ENCODE assay signal across 8 cellular contexts in the genomic region with DNA sequence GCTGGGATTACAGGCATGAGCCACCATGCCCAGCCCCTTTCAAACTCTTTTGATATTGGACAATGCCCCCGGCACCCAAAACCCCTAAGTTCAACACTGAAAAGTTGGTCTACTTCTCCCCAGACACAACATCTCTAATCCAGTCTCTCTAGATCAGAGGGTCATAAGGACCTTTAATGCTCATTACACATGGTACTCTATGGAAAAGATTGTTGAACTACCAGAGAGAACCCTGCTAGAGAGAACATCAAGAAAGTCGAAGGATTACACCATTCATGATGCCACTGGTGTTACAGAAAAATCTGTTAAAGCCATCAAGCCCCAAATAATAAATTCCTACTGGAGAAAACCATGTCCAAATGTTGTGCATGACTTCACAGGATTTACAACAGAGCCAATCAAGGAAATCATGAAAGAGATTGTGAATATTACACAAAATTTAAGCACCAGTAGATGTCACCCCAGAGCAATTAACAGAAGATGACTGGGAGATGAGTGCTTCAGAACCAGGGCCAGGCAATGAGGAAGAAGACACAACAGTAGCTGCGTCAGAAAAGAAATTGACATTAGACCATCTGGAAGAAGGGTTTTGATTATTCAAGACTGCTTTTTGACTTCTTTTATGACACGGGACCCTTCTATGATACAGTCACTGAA. TPM values are rescaled to one million over a fixed set of nuclear protein-coding genes. Genes with fewer than 3 reads are reported as not detected.
DNase-seq lines count a peak whose midpoint lies in the region; ATAC-seq lines count a peak whose summit lies in the region.

No MANE protein-coding gene starts in this region.

- peak; percentile 52 for ATAC-seq in HG02623 (IDR thresholded peaks at IDR 0.05; ENCODE audit: unreplicated experiment)

- DNase-seq in stimulated activated CD4-positive, alpha-beta T cell treated with anti-CD3 and anti-CD28 coated beads, Interleukin-15, amount 100 ng/mL, for 24 hours = peak; percentile 27
- DNase-seq in stimulated activated CD4-positive, alpha-beta T cell treated with anti-CD3 and anti-CD28 coated beads, Interleukin-4, amount 100 ng/mL, for 1 hour = no peak
- DNase-seq in NCI-H2196 (lab: John Stamatoyannopoulos, UW; ENCODE audit: unreplicated experiment) (peak; percentile 49), glomerular visceral epithelial cell (ENCODE audit: extremely low spot score) (peak; percentile 68), pulmonary artery endothelial cell (ENCODE audit: low read depth, low spot score) (peak; percentile 8), 8988T (no peak)
- DNase-seq in activated CD4-positive, alpha-beta T cell treated with anti-CD3 and anti-CD28 coated beads, Interleukin-2, amount 50 U/mL, for 1 hour = peak; percentile 6

RNA-seq across cellular contexts. Expression of a gene that starts 28.3 kb away (rescaled TPM):
- total RNA-seq in pulmonary artery endothelial cell = not detected in 2 replicates

Comparison
In these comparisons a context has a peak if more than half of its experiments do, and no peak if none do; other contexts are left out.
1. DNase-seq: peak in stimulated activated CD4-positive, alpha-beta T cell treated with anti-CD3 and anti-CD28 coated beads, Interleukin-15, amount 100 ng/mL, for 24 hours (single experiment), NCI-H2196 (single experiment), activated CD4-positive, alpha-beta T cell treated with anti-CD3 and anti-CD28 coated beads, Interleukin-2, amount 50 U/mL, for 1 hour (single experiment), glomerular visceral epithelial cell (single experiment) and pulmonary artery endothelial cell (single experiment); none in stimulated activated CD4-positive, alpha-beta T cell treated with anti-CD3 and anti-CD28 coated beads, Interleukin-4, amount 100 ng/mL, for 1 hour (single experiment) and 8988T (single experiment).